Comparison of ENCODE assay signal across 22 cellular contexts in the genomic region with DNA sequence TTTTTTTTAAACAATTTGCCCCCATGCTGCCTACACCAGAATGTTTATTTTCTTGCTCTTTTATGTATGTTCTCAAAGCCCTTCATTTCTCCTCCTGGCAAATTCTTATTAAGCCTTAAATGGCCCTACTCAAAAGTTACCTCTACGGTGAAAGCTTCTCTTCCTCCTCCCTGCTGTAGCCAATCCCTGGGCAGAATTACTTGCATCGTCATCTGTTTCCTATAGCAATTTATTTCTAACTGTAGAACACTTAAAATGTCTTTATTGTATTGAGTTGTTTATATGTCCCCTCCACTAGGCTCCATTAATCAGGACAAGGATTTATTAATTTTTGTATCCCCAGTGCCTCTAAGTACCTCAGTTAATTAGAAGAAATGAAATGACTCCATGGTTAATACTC. TPM values are rescaled to one million over a fixed set of nuclear protein-coding genes. Genes with fewer than 3 reads are reported as not detected.
DNase-seq lines count a peak whose midpoint lies in the region; ATAC-seq and TF ChIP-seq lines count a peak whose summit lies in the region.
"Had no signal": no experiment of that assay in that cellular context is flagged by ENCODE, and none has a peak within 500 bp of the region (broad histone marks: within the 10 kb centered on the region; RNA-seq: fewer than 3 reads in every experiment).

No MANE protein-coding gene starts in this region.

- H2AFZ ChIP-seq in SK-N-SH (ENCODE audit: low read depth) = no peak overlapping the region

- H3K4me3 ChIP-seq in SK-N-SH (ENCODE audit: low read depth in 2 of 2, low read length in 1 of 2) = no peak overlapping the region
- H3K4me3 ChIP-seq: ascending aorta, psoas muscle, uterus had no signal

- no peak overlapping the region for H3K4me2 ChIP-seq in SK-N-SH
- H3K4me2 ChIP-seq: KMS-11 had no signal

- DNase-seq in SK-N-SH (no peak), germinal center (ENCODE audit: low spot score) (peak; percentile 40), GM19240 (ENCODE audit: insufficient read length, low spot score) (no peak), NCI-H2081 treated with DMSO at 0.1 percent for 48 hours (lab: John Stamatoyannopoulos, UW) (no peak)
- DNase-seq: activated CD4-positive, alpha-beta T cell treated with anti-CD3 and anti-CD28 coated beads, Interleukin-2, amount 10 ng/mL, durations not matched to agents 24 days and 14 days; activated naive CD4-positive, alpha-beta T cell treated with anti-CD3 and anti-CD28 coated beads for 36 hours; activated T-cell treated with anti-CD3 and anti-CD28 coated beads for 4 hours; DMS79 treated with DMSO at 0.1 percent for 48 hours; hippocampal formation; nephron progenitor cell; psoas muscle; stimulated activated naive CD8-positive, alpha-beta T cell treated with anti-CD3 and anti-CD28 coated beads, Interleukin-15, Interleukin-2, amounts not matched to agents 100 U/mL and 50 U/mL, for 24 hours; T1000; uterus had no signal

- no peaks in the 10 kb centered on the region for H3K27me3 ChIP-seq in SK-N-SH (ENCODE audit: insufficient read depth)
- H3K27me3 ChIP-seq: ascending aorta, uterus had no signal

- no peak for TF ChIP-seq CTCF in SK-N-SH (IDR thresholded peaks at IDR 0.05)

- H3F3A ChIP-seq in SK-N-SH (replicated peaks; ENCODE audit: insufficient read depth) = peaks cover 9% of the 10 kb centered on the region

- 87% methylated on average over 2 of the region's 2 CpGs for WGBS in SK-N-SH (ENCODE audit: low lambda C conversion rate)

- H3K9me3 ChIP-seq in SK-N-SH = no peaks in the 10 kb centered on the region
- H3K9me3 ChIP-seq: ascending aorta, psoas muscle, uterus had no signal

- peaks cover 6% of the 10 kb centered on the region in 2 experiments; a peak in 3 of 4 replicates for H3K4me1 ChIP-seq in SK-N-SH (ENCODE audit: control insufficient read depth in 1 of 2, insufficient read depth in 2 of 2, low read depth in 1 of 2, low read length in 1 of 2)
- H3K4me1 ChIP-seq: uterus had no signal

- no peaks in the 10 kb centered on the region for H4K20me1 ChIP-seq in SK-N-SH (ENCODE audit: insufficient read depth)

- POLR2A ChIA-PET in SK-N-SH (lab: Yijun Ruan, JAX) = no interaction called here

- H3K9ac ChIP-seq in SK-N-SH = no peak overlapping the region
- H3K9ac ChIP-seq: KMS-11 had no signal

- no peak overlapping the region for H3K27ac ChIP-seq in SK-N-SH (ENCODE audit: low read depth in 2 of 2, low read length in 1 of 2)
- H3K27ac ChIP-seq: ascending aorta, HL-60, KMS-11, psoas muscle, uterus had no signal

- ATAC-seq in SK-N-SH treated with all-trans-retinoic acid at 6 μM for 48 hours (no peak), HG02588 (IDR thresholded peaks at IDR 0.05; ENCODE audit: unreplicated experiment) (peak; percentile 49), HG03520 (IDR thresholded peaks at IDR 0.05; ENCODE audit: unreplicated experiment) (peak; percentile 49), HG03159 (IDR thresholded peaks at IDR 0.05; ENCODE audit: unreplicated experiment) (no peak)
- ATAC-seq: psoas muscle; Right ventricle myocardium inferior; stimulated activated naive CD8-positive, alpha-beta T cell treated with anti-CD3 and anti-CD28 coated beads, Interleukin-15, Interleukin-2, amounts not matched to agents 100 U/mL and 50 U/mL, for 24 hours had no signal

- CTCF ChIA-PET in SK-N-SH (lab: Yijun Ruan, JAX) = no interaction called here

- TF ChIP-seq EP300 in SK-N-SH (IDR thresholded peaks at IDR 0.05; ENCODE audit: borderline replicate concordance in 1 of 2, low read depth in 1 of 2, low read length in 1 of 2) = no peak

- no peaks in the 10 kb centered on the region for H3K36me3 ChIP-seq in SK-N-SH (replicated peaks in 1 of 2; ENCODE audit: control insufficient read depth in 1 of 2, insufficient read depth in 2 of 2, low read length in 1 of 2)
- H3K36me3 ChIP-seq: ascending aorta, uterus had no signal

- no peak for TF ChIP-seq RAD21 in SK-N-SH (IDR thresholded peaks at IDR 0.05; ENCODE audit: low read length)

- no peaks in the 10 kb centered on the region for H3K9me2 ChIP-seq in SK-N-SH

- no peaks in the 10 kb centered on the region for H3K79me2 ChIP-seq in SK-N-SH (ENCODE audit: insufficient read depth)

TF ChIP-seq in SK-N-SH, 30 proteins besides CTCF, POLR2A, EP300 and RAD21:
- TF ChIP-seq TCF12 (IDR thresholded peaks at IDR 0.05) = no peak
- TF ChIP-seq USF2 (IDR thresholded peaks at IDR 0.05; ENCODE audit: borderline replicate concordance, low read depth, low read length) = no peak
- TF ChIP-seq RFX5 (IDR thresholded peaks at IDR 0.05; ENCODE audit: low read length) = peak; percentile 95
- no peak for TF ChIP-seq FOXM1 (IDR thresholded peaks at IDR 0.05; ENCODE audit: low read depth)
- no peak for TF ChIP-seq FOXJ3 (CRISPR knock-in tag; IDR thresholded peaks at IDR 0.05)
- TF ChIP-seq, protein P1, sequence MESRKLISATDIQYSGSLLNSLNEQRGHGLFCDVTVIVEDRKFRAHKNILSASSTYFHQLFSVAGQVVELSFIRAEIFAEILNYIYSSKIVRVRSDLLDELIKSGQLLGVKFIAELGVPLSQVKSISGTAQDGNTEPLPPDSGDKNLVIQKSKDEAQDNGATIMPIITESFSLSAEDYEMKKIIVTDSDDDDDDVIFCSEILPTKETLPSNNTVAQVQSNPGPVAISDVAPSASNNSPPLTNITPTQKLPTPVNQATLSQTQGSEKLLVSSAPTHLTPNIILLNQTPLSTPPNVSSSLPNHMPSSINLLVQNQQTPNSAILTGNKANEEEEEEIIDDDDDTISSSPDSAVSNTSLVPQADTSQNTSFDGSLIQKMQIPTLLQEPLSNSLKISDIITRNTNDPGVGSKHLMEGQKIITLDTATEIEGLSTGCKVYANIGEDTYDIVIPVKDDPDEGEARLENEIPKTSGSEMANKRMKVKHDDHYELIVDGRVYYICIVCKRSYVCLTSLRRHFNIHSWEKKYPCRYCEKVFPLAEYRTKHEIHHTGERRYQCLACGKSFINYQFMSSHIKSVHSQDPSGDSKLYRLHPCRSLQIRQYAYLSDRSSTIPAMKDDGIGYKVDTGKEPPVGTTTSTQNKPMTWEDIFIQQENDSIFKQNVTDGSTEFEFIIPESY (IDR thresholded peaks at IDR 0.05; ENCODE audit: borderline replicate concordance, low read depth) = no peak
- TF ChIP-seq EZH2phosphoT487 (IDR thresholded peaks at IDR 0.05; ENCODE audit: borderline replicate concordance, low read depth) = no peak
TF ChIP-seq in SK-N-SH: peak in this region for 1.

TF ChIP-seq in SK-N-SH treated with all-trans-retinoic acid at 6 μM for 48 hours, 23 proteins besides CTCF, POLR2A, EP300 and RAD21:
- TF ChIP-seq PPARA (CRISPR knock-in tag; IDR thresholded peaks at IDR 0.05; ENCODE audit: borderline replicate concordance) = no peak

RNA-seq across cellular contexts. Expression of gene RAD51AP2, which starts 2.5 kb away (rescaled TPM):
- 0.02 TPM in 1 of 2 replicates, not detected in the other for polyA plus RNA-seq in SK-N-SH (2012; rRNA removed)
- under 0.01 TPM in 1 of 2 replicates, not detected in the other for polyA plus RNA-seq in SK-N-SH (2012; cell fraction: cytosol; rRNA removed)
- 0.02 TPM in 2 replicates for polyA plus RNA-seq in SK-N-SH (2012; cell fraction: nucleus; rRNA removed)

RNA-seq across cellular contexts. Expression of gene VSNL1, which starts 19.7 kb away (rescaled TPM):
- polyA plus RNA-seq in SK-N-SH (2012; rRNA removed) = 0.96 and 1.3 TPM in 2 replicates
- polyA plus RNA-seq in SK-N-SH (2012; cell fraction: cytosol; rRNA removed) = 1.3 and 1.5 TPM in 2 replicates
- 0.26 and 0.33 TPM in 2 replicates for polyA plus RNA-seq in SK-N-SH (2012; cell fraction: nucleus; rRNA removed)

Comparison
In these comparisons a context has a peak if more than half of its experiments do, and no peak if none do; other contexts are left out.
1. ATAC-seq: peak in HG02588 (single experiment) and HG03520 (single experiment); none in SK-N-SH treated with all-trans-retinoic acid at 6 μM for 48 hours (single experiment) and HG03159 (single experiment).